ENCODE assay signal across 1 cellular context in the genomic region with DNA sequence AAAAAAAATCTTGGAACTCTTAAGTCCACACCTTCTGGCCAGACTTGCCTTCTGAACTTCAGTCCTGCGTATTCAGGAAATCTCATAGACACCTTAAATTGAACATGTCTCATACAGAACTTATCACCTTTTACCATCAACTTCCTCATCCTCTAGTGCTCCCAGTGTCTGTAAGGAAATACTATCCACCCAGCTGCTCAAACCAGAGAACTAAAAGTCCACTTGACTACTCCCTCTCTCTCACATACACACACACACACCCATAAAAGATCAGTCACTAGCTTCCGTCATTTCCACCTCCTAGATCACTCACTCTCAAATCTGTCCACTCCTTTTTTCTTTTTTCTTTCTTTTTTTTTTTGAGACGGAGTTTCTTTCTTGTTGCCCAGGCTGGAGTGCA.
TF ChIP-seq lines count a peak whose summit lies in the region.

No MANE protein-coding gene starts in this region.

TF ChIP-seq in K562, 482 proteins besides CTCF, POLR2A, EP300 and RAD21 (continued from another document):
- peak in 1 of 2 experiments; percentile 60; a peak in 1 of 4 replicates for TF ChIP-seq ETV6 (IDR thresholded peaks at IDR 0.05; ENCODE audit: borderline replicate concordance in 1 of 2, low read depth in 2 of 2, low read length in 1 of 2)
- no peak for TF ChIP-seq ETV6 (CRISPR knock-in tag; IDR thresholded peaks at IDR 0.05; ENCODE audit: borderline replicate concordance)
- TF ChIP-seq HLTF (IDR thresholded peaks at IDR 0.05): 0 out of 2 replicates have a peak, but pooled peaks have one; percentile 44
- TF ChIP-seq, protein P1, sequence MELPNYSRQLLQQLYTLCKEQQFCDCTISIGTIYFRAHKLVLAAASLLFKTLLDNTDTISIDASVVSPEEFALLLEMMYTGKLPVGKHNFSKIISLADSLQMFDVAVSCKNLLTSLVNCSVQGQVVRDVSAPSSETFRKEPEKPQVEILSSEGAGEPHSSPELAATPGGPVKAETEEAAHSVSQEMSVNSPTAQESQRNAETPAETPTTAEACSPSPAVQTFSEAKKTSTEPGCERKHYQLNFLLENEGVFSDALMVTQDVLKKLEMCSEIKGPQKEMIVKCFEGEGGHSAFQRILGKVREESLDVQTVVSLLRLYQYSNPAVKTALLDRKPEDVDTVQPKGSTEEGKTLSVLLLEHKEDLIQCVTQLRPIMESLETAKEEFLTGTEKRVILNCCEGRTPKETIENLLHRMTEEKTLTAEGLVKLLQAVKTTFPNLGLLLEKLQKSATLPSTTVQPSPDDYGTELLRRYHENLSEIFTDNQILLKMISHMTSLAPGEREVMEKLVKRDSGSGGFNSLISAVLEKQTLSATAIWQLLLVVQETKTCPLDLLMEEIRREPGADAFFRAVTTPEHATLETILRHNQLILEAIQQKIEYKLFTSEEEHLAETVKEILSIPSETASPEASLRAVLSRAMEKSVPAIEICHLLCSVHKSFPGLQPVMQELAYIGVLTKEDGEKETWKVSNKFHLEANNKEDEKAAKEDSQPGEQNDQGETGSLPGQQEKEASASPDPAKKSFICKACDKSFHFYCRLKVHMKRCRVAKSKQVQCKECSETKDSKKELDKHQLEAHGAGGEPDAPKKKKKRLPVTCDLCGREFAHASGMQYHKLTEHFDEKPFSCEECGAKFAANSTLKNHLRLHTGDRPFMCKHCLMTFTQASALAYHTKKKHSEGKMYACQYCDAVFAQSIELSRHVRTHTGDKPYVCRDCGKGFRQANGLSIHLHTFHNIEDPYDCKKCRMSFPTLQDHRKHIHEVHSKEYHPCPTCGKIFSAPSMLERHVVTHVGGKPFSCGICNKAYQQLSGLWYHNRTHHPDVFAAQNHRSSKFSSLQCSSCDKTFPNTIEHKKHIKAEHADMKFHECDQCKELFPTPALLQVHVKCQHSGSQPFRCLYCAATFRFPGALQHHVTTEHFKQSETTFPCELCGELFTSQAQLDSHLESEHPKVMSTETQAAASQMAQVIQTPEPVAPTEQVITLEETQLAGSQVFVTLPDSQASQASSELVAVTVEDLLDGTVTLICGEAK (IDR thresholded peaks at IDR 0.05): peak; percentile 67
- TF ChIP-seq, protein P1 (CRISPR knock-in tag; IDR thresholded peaks at IDR 0.05): no peak
- peak; percentile 13; the same call in 1 of the 2 replicates for TF ChIP-seq NCOR1 (IDR thresholded peaks at IDR 0.05)
- peak; percentile 68 for TF ChIP-seq GATA2 (CRISPR knock-in tag; IDR thresholded peaks at IDR 0.05)
- 0 out of 4 replicates have a peak, but pooled peaks of 1 of the 2 experiments have one; percentile 10 for TF ChIP-seq NRF1 (conservative IDR thresholded peaks at IDR 0.05 in 1 of 2, IDR thresholded peaks at IDR 0.05 in 1 of 2)
- peak; percentile 40; the same call in 1 of the 2 replicates for TF ChIP-seq HDAC2 (IDR thresholded peaks at IDR 0.05)
- TF ChIP-seq MTA1 (IDR thresholded peaks at IDR 0.05; ENCODE audit: borderline replicate concordance): peak; percentile 70; the same call in 1 of the 2 replicates
- TF ChIP-seq, protein P2, sequence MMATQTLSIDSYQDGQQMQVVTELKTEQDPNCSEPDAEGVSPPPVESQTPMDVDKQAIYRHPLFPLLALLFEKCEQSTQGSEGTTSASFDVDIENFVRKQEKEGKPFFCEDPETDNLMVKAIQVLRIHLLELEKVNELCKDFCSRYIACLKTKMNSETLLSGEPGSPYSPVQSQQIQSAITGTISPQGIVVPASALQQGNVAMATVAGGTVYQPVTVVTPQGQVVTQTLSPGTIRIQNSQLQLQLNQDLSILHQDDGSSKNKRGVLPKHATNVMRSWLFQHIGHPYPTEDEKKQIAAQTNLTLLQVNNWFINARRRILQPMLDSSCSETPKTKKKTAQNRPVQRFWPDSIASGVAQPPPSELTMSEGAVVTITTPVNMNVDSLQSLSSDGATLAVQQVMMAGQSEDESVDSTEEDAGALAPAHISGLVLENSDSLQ (IDR thresholded peaks at IDR 0.05): peak; percentile 18; the same call in 1 of the 2 replicates
- TF ChIP-seq, protein P3, sequence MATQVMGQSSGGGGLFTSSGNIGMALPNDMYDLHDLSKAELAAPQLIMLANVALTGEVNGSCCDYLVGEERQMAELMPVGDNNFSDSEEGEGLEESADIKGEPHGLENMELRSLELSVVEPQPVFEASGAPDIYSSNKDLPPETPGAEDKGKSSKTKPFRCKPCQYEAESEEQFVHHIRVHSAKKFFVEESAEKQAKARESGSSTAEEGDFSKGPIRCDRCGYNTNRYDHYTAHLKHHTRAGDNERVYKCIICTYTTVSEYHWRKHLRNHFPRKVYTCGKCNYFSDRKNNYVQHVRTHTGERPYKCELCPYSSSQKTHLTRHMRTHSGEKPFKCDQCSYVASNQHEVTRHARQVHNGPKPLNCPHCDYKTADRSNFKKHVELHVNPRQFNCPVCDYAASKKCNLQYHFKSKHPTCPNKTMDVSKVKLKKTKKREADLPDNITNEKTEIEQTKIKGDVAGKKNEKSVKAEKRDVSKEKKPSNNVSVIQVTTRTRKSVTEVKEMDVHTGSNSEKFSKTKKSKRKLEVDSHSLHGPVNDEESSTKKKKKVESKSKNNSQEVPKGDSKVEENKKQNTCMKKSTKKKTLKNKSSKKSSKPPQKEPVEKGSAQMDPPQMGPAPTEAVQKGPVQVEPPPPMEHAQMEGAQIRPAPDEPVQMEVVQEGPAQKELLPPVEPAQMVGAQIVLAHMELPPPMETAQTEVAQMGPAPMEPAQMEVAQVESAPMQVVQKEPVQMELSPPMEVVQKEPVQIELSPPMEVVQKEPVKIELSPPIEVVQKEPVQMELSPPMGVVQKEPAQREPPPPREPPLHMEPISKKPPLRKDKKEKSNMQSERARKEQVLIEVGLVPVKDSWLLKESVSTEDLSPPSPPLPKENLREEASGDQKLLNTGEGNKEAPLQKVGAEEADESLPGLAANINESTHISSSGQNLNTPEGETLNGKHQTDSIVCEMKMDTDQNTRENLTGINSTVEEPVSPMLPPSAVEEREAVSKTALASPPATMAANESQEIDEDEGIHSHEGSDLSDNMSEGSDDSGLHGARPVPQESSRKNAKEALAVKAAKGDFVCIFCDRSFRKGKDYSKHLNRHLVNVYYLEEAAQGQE (CRISPR knock-in tag; IDR thresholded peaks at IDR 0.05; ENCODE audit: low read depth): no peak
- TF ChIP-seq OTX1 (CRISPR knock-in tag; IDR thresholded peaks at IDR 0.05): peak; percentile 30; the same call in 1 of the 2 replicates
- TF ChIP-seq, protein P4, sequence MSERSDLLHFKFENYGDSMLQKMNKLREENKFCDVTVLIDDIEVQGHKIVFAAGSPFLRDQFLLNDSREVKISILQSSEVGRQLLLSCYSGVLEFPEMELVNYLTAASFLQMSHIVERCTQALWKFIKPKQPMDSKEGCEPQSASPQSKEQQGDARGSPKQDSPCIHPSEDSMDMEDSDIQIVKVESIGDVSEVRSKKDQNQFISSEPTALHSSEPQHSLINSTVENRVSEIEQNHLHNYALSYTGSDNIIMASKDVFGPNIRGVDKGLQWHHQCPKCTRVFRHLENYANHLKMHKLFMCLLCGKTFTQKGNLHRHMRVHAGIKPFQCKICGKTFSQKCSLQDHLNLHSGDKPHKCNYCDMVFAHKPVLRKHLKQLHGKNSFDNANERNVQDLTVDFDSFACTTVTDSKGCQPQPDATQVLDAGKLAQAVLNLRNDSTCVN (CRISPR knock-in tag; IDR thresholded peaks at IDR 0.05): 0 out of 2 replicates have a peak, but pooled peaks have one; percentile 24
- TF ChIP-seq SMARCE1 (IDR thresholded peaks at IDR 0.05): peak; percentile 78; the same call in 1 of the 2 replicates
